In genomic region chr2:237733677-237734300, GRCh38 we compare ENCODE assay signal across 1 cellular context.
TF ChIP-seq lines count a peak whose summit lies in the region.

No MANE protein-coding gene starts in this region.

TF ChIP-seq in HepG2, 621 proteins besides CTCF, POLR2A, EP300 and RAD21 (continued from another document and continues in another):
- TF ChIP-seq TIGD3 (CRISPR knock-in tag; IDR thresholded peaks at IDR 0.05; ENCODE audit: borderline replicate concordance) (no peak), WIZ (CRISPR knock-in tag; IDR thresholded peaks at IDR 0.05) (no peak), ZNF674 (CRISPR knock-in tag; IDR thresholded peaks at IDR 0.05; ENCODE audit: low read depth) (no peak), NCOA2 (CRISPR knock-in tag; IDR thresholded peaks at IDR 0.05) (peak; percentile 77), HDAC2 (CRISPR knock-in tag; IDR thresholded peaks at IDR 0.05) (peak; percentile 85), HHEX (CRISPR knock-in tag; IDR thresholded peaks at IDR 0.05) (no peak; the same call in 1 of the 2 replicates), ZXDC (CRISPR knock-in tag; IDR thresholded peaks at IDR 0.05) (no peak), ATRX (CRISPR knock-in tag; IDR thresholded peaks at IDR 0.05; ENCODE audit: borderline replicate concordance) (no peak), HOXA9 (CRISPR knock-in tag; IDR thresholded peaks at IDR 0.05; ENCODE audit: borderline replicate concordance) (no peak), EHMT2 (IDR thresholded peaks at IDR 0.05; ENCODE audit: borderline replicate concordance, low read depth, low read length) (no peak), ARHGAP35 (CRISPR knock-in tag; IDR thresholded peaks at IDR 0.05; ENCODE audit: borderline replicate concordance) (0 out of 2 replicates have a peak, but pooled peaks have one; percentile 64), HMG20A (CRISPR knock-in tag; IDR thresholded peaks at IDR 0.05; ENCODE audit: borderline replicate concordance) (peak; percentile 65; the same call in 1 of the 2 replicates), PLSCR1 (CRISPR knock-in tag; IDR thresholded peaks at IDR 0.05; ENCODE audit: borderline replicate concordance) (no peak), ZNF468 (CRISPR knock-in tag; IDR thresholded peaks at IDR 0.05) (no peak), TOPORS (CRISPR knock-in tag; IDR thresholded peaks at IDR 0.05) (no peak), PBX2 (CRISPR knock-in tag; IDR thresholded peaks at IDR 0.05) (0 out of 2 replicates have a peak, but pooled peaks have one; percentile 4), ZBTB21 (CRISPR knock-in tag; IDR thresholded peaks at IDR 0.05) (no peak), ZNF260 (CRISPR knock-in tag; IDR thresholded peaks at IDR 0.05; ENCODE audit: borderline replicate concordance, low read depth) (no peak), LCORL (IDR thresholded peaks at IDR 0.05) (no peak), LCORL (CRISPR knock-in tag; IDR thresholded peaks at IDR 0.05) (peak; percentile 93), ARNT2 (CRISPR knock-in tag; IDR thresholded peaks at IDR 0.05; ENCODE audit: low read depth) (no peak), ZSCAN31 (CRISPR knock-in tag; IDR thresholded peaks at IDR 0.05; ENCODE audit: low read depth) (no peak), SMARCE1 (IDR thresholded peaks at IDR 0.05; ENCODE audit: borderline replicate concordance) (no peak), ZNF883 (CRISPR knock-in tag; IDR thresholded peaks at IDR 0.05; ENCODE audit: not compliant biosample characterization) (no peak), MZF1 (CRISPR knock-in tag; IDR thresholded peaks at IDR 0.05; ENCODE audit: borderline replicate concordance) (no peak)
- TF ChIP-seq, protein P1, sequence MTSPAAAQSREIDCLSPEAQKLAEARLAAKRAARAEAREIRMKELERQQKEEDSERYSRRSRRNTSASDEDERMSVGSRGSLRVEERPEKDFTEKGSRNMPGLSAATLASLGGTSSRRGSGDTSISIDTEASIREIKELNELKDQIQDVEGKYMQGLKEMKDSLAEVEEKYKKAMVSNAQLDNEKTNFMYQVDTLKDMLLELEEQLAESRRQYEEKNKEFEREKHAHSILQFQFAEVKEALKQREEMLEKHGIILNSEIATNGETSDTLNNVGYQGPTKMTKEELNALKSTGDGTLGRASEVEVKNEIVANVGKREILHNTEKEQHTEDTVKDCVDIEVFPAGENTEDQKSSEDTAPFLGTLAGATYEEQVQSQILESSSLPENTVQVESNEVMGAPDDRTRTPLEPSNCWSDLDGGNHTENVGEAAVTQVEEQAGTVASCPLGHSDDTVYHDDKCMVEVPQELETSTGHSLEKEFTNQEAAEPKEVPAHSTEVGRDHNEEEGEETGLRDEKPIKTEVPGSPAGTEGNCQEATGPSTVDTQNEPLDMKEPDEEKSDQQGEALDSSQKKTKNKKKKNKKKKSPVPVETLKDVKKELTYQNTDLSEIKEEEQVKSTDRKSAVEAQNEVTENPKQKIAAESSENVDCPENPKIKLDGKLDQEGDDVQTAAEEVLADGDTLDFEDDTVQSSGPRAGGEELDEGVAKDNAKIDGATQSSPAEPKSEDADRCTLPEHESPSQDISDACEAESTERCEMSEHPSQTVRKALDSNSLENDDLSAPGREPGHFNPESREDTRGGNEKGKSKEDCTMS (CRISPR knock-in tag; conservative IDR thresholded peaks at IDR 0.05), result no peak; the same call in 1 of the 2 replicates
- TF ChIP-seq, protein P2, sequence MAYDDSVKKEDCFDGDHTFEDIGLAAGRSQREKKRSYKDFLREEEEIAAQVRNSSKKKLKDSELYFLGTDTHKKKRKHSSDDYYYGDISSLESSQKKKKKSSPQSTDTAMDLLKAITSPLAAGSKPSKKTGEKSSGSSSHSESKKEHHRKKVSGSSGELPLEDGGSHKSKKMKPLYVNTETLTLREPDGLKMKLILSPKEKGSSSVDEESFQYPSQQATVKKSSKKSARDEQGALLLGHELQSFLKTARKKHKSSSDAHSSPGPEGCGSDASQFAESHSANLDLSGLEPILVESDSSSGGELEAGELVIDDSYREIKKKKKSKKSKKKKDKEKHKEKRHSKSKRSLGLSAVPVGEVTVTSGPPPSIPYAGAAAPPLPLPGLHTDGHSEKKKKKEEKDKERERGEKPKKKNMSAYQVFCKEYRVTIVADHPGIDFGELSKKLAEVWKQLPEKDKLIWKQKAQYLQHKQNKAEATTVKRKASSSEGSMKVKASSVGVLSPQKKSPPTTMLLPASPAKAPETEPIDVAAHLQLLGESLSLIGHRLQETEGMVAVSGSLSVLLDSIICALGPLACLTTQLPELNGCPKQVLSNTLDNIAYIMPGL (CRISPR knock-in tag; IDR thresholded peaks at IDR 0.05; ENCODE audit: borderline replicate concordance in 1 of 2, low read depth in 1 of 2), result peak in 1 of 2 experiments; percentile 50; a peak in 1 of 4 replicates
- TF ChIP-seq, protein P3, sequence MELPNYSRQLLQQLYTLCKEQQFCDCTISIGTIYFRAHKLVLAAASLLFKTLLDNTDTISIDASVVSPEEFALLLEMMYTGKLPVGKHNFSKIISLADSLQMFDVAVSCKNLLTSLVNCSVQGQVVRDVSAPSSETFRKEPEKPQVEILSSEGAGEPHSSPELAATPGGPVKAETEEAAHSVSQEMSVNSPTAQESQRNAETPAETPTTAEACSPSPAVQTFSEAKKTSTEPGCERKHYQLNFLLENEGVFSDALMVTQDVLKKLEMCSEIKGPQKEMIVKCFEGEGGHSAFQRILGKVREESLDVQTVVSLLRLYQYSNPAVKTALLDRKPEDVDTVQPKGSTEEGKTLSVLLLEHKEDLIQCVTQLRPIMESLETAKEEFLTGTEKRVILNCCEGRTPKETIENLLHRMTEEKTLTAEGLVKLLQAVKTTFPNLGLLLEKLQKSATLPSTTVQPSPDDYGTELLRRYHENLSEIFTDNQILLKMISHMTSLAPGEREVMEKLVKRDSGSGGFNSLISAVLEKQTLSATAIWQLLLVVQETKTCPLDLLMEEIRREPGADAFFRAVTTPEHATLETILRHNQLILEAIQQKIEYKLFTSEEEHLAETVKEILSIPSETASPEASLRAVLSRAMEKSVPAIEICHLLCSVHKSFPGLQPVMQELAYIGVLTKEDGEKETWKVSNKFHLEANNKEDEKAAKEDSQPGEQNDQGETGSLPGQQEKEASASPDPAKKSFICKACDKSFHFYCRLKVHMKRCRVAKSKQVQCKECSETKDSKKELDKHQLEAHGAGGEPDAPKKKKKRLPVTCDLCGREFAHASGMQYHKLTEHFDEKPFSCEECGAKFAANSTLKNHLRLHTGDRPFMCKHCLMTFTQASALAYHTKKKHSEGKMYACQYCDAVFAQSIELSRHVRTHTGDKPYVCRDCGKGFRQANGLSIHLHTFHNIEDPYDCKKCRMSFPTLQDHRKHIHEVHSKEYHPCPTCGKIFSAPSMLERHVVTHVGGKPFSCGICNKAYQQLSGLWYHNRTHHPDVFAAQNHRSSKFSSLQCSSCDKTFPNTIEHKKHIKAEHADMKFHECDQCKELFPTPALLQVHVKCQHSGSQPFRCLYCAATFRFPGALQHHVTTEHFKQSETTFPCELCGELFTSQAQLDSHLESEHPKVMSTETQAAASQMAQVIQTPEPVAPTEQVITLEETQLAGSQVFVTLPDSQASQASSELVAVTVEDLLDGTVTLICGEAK (IDR thresholded peaks at IDR 0.05), result no peak
- TF ChIP-seq, protein P3 (CRISPR knock-in tag; IDR thresholded peaks at IDR 0.05), result no peak
- TF ChIP-seq, protein P4, sequence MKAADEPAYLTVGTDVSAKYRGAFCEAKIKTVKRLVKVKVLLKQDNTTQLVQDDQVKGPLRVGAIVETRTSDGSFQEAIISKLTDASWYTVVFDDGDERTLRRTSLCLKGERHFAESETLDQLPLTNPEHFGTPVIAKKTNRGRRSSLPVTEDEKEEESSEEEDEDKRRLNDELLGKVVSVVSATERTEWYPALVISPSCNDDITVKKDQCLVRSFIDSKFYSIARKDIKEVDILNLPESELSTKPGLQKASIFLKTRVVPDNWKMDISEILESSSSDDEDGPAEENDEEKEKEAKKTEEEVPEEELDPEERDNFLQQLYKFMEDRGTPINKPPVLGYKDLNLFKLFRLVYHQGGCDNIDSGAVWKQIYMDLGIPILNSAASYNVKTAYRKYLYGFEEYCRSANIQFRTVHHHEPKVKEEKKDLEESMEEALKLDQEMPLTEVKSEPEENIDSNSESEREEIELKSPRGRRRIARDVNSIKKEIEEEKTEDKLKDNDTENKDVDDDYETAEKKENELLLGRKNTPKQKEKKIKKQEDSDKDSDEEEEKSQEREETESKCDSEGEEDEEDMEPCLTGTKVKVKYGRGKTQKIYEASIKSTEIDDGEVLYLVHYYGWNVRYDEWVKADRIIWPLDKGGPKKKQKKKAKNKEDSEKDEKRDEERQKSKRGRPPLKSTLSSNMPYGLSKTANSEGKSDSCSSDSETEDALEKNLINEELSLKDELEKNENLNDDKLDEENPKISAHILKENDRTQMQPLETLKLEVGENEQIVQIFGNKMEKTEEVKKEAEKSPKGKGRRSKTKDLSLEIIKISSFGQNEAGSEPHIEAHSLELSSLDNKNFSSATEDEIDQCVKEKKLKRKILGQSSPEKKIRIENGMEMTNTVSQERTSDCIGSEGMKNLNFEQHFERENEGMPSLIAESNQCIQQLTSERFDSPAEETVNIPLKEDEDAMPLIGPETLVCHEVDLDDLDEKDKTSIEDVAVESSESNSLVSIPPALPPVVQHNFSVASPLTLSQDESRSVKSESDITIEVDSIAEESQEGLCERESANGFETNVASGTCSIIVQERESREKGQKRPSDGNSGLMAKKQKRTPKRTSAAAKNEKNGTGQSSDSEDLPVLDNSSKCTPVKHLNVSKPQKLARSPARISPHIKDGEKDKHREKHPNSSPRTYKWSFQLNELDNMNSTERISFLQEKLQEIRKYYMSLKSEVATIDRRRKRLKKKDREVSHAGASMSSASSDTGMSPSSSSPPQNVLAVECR (CRISPR knock-in tag; IDR thresholded peaks at IDR 0.05; ENCODE audit: borderline replicate concordance), result peak; percentile 69; the same call in 1 of the 2 replicates
